ENCODE assay signal across 1 cellular context in the genomic region with DNA sequence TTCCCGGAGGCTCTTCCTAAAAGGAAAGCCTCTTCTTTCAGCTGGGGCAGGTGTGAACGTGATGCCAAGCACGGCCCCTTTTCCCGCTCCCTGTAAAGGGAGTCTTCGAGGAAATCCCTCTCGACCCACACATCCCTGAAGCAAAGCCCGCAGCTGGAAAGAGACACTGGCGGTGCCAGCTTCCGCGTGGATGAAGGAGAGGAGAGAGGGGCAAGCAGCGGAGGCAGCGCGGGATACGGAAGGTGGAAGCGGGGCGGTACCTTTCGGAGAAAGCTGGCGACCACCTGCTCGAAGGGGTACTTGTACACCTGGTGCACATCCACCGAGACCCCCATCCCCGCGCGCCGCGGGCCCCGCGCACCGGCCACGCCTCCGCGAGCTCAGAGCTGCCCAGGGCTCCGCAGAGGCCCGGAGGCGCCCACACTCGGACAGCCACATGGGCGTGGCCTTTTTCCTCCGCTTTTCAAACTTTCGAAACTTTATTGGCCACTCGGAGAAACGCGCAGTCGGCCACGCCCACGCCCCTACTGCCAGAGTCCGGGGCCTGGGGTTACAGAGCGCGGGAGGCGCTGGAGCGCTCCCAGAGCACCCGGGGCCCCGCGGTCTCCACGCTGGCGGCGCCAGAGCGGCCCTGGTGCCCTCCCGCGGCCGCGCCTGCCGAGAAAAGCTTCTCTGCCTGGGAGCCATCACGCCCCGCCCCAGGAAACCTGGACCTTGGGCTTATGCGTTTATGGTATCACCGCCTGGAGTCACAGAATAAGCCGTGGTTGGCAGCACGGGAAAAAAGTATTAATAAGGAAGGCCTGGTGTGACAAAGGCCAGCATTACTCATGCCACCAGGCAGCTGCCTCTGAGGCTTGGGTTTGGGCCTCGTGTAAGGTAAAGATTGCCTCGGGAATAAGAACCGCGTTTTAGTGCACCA.
TF ChIP-seq lines count a peak whose summit lies in the region.

A gene (minus strand): TSS at position 426 of the 922 bp plus-strand sequence. CDS start 91 bp downstream, at position 335.

TF ChIP-seq in HepG2, 621 proteins besides CTCF, POLR2A, EP300 and RAD21 (continued from another document):
- TF ChIP-seq, protein P1, sequence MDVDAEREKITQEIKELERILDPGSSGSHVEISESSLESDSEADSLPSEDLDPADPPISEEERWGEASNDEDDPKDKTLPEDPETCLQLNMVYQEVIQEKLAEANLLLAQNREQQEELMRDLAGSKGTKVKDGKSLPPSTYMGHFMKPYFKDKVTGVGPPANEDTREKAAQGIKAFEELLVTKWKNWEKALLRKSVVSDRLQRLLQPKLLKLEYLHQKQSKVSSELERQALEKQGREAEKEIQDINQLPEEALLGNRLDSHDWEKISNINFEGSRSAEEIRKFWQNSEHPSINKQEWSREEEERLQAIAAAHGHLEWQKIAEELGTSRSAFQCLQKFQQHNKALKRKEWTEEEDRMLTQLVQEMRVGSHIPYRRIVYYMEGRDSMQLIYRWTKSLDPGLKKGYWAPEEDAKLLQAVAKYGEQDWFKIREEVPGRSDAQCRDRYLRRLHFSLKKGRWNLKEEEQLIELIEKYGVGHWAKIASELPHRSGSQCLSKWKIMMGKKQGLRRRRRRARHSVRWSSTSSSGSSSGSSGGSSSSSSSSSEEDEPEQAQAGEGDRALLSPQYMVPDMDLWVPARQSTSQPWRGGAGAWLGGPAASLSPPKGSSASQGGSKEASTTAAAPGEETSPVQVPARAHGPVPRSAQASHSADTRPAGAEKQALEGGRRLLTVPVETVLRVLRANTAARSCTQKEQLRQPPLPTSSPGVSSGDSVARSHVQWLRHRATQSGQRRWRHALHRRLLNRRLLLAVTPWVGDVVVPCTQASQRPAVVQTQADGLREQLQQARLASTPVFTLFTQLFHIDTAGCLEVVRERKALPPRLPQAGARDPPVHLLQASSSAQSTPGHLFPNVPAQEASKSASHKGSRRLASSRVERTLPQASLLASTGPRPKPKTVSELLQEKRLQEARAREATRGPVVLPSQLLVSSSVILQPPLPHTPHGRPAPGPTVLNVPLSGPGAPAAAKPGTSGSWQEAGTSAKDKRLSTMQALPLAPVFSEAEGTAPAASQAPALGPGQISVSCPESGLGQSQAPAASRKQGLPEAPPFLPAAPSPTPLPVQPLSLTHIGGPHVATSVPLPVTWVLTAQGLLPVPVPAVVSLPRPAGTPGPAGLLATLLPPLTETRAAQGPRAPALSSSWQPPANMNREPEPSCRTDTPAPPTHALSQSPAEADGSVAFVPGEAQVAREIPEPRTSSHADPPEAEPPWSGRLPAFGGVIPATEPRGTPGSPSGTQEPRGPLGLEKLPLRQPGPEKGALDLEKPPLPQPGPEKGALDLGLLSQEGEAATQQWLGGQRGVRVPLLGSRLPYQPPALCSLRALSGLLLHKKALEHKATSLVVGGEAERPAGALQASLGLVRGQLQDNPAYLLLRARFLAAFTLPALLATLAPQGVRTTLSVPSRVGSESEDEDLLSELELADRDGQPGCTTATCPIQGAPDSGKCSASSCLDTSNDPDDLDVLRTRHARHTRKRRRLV (CRISPR knock-in tag; IDR thresholded peaks at IDR 0.05), result no peak
- 0 out of 2 replicates have a peak, but pooled peaks have one; percentile 5 for TF ChIP-seq ZNF549 (CRISPR knock-in tag; IDR thresholded peaks at IDR 0.05)
- TF ChIP-seq ELF1 (CRISPR knock-in tag; IDR thresholded peaks at IDR 0.05), result no peak
- TF ChIP-seq, protein P2, sequence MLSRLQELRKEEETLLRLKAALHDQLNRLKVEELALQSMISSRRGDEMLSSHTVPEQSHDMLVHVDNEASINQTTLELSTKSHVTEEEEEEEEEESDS (CRISPR knock-in tag; IDR thresholded peaks at IDR 0.05; ENCODE audit: borderline replicate concordance), result 0 out of 2 replicates have a peak, but pooled peaks have one; percentile 20
- peak; percentile 51 for TF ChIP-seq ZNF263 (CRISPR knock-in tag; IDR thresholded peaks at IDR 0.05)
- TF ChIP-seq, protein P3, sequence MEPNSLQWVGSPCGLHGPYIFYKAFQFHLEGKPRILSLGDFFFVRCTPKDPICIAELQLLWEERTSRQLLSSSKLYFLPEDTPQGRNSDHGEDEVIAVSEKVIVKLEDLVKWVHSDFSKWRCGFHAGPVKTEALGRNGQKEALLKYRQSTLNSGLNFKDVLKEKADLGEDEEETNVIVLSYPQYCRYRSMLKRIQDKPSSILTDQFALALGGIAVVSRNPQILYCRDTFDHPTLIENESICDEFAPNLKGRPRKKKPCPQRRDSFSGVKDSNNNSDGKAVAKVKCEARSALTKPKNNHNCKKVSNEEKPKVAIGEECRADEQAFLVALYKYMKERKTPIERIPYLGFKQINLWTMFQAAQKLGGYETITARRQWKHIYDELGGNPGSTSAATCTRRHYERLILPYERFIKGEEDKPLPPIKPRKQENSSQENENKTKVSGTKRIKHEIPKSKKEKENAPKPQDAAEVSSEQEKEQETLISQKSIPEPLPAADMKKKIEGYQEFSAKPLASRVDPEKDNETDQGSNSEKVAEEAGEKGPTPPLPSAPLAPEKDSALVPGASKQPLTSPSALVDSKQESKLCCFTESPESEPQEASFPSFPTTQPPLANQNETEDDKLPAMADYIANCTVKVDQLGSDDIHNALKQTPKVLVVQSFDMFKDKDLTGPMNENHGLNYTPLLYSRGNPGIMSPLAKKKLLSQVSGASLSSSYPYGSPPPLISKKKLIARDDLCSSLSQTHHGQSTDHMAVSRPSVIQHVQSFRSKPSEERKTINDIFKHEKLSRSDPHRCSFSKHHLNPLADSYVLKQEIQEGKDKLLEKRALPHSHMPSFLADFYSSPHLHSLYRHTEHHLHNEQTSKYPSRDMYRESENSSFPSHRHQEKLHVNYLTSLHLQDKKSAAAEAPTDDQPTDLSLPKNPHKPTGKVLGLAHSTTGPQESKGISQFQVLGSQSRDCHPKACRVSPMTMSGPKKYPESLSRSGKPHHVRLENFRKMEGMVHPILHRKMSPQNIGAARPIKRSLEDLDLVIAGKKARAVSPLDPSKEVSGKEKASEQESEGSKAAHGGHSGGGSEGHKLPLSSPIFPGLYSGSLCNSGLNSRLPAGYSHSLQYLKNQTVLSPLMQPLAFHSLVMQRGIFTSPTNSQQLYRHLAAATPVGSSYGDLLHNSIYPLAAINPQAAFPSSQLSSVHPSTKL (CRISPR knock-in tag; IDR thresholded peaks at IDR 0.05), result peak; percentile 81; the same call in 1 of the 2 replicates
- TF ChIP-seq ZNF136 (CRISPR knock-in tag; IDR thresholded peaks at IDR 0.05; ENCODE audit: low read depth), result 0 out of 2 replicates have a peak, but pooled peaks have one; percentile 30
- peak; percentile 74 for TF ChIP-seq PRPF4 (IDR thresholded peaks at IDR 0.05; ENCODE audit: low read depth, low read length, poor library complexity, severe bottlenecking)
- TF ChIP-seq, protein P4, sequence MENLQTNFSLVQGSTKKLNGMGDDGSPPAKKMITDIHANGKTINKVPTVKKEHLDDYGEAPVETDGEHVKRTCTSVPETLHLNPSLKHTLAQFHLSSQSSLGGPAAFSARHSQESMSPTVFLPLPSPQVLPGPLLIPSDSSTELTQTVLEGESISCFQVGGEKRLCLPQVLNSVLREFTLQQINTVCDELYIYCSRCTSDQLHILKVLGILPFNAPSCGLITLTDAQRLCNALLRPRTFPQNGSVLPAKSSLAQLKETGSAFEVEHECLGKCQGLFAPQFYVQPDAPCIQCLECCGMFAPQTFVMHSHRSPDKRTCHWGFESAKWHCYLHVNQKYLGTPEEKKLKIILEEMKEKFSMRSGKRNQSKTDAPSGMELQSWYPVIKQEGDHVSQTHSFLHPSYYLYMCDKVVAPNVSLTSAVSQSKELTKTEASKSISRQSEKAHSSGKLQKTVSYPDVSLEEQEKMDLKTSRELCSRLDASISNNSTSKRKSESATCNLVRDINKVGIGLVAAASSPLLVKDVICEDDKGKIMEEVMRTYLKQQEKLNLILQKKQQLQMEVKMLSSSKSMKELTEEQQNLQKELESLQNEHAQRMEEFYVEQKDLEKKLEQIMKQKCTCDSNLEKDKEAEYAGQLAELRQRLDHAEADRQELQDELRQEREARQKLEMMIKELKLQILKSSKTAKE (CRISPR knock-in tag; IDR thresholded peaks at IDR 0.05; ENCODE audit: borderline replicate concordance), result no peak
- no peak for TF ChIP-seq ZFP62 (CRISPR knock-in tag; IDR thresholded peaks at IDR 0.05)
- TF ChIP-seq, protein P5, sequence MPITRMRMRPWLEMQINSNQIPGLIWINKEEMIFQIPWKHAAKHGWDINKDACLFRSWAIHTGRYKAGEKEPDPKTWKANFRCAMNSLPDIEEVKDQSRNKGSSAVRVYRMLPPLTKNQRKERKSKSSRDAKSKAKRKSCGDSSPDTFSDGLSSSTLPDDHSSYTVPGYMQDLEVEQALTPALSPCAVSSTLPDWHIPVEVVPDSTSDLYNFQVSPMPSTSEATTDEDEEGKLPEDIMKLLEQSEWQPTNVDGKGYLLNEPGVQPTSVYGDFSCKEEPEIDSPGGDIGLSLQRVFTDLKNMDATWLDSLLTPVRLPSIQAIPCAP (CRISPR knock-in tag; IDR thresholded peaks at IDR 0.05; ENCODE audit: low read depth), result no peak
- TF ChIP-seq HDAC2 (CRISPR knock-in tag; IDR thresholded peaks at IDR 0.05), result peak; percentile 60; the same call in 1 of the 2 replicates
- TF ChIP-seq NFKB2 (CRISPR knock-in tag; IDR thresholded peaks at IDR 0.05; ENCODE audit: borderline replicate concordance), result peak; percentile 66; the same call in 1 of the 2 replicates
- no peak for TF ChIP-seq NFIC (IDR thresholded peaks at IDR 0.05; ENCODE audit: low read length)
- TF ChIP-seq ZMYM2 (CRISPR knock-in tag; IDR thresholded peaks at IDR 0.05), result 0 out of 2 replicates have a peak, but pooled peaks have one; percentile 20
- 0 out of 2 replicates have a peak, but pooled peaks have one; percentile 20 for TF ChIP-seq ZNF7 (CRISPR knock-in tag; IDR thresholded peaks at IDR 0.05)
- TF ChIP-seq TMF1 (CRISPR knock-in tag; IDR thresholded peaks at IDR 0.05; ENCODE audit: low read depth), result 0 out of 2 replicates have a peak, but pooled peaks have one; percentile 57
- TF ChIP-seq ZNF703 (CRISPR knock-in tag; IDR thresholded peaks at IDR 0.05; ENCODE audit: borderline replicate concordance), result peak; percentile 80; the same call in 1 of the 2 replicates
- TF ChIP-seq ZNF235 (CRISPR knock-in tag; IDR thresholded peaks at IDR 0.05; ENCODE audit: borderline replicate concordance), result no peak
- TF ChIP-seq NBN (conservative IDR thresholded peaks at IDR 0.05), result no peak
- 0 out of 2 replicates have a peak, but pooled peaks have one; percentile 11 for TF ChIP-seq CHD2 (IDR thresholded peaks at IDR 0.05; ENCODE audit: low read depth, low read length)
- no peak for TF ChIP-seq ZNF572 (CRISPR knock-in tag; IDR thresholded peaks at IDR 0.05)
- peak; percentile 86 for TF ChIP-seq YEATS2 (CRISPR knock-in tag; IDR thresholded peaks at IDR 0.05; ENCODE audit: borderline replicate concordance)
- TF ChIP-seq, protein P6, sequence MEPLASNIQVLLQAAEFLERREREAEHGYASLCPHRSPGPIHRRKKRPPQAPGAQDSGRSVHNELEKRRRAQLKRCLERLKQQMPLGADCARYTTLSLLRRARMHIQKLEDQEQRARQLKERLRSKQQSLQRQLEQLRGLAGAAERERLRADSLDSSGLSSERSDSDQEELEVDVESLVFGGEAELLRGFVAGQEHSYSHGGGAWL (CRISPR knock-in tag; IDR thresholded peaks at IDR 0.05), result peak; percentile 73
- TF ChIP-seq ZNF850 (CRISPR knock-in tag; conservative IDR thresholded peaks at IDR 0.05), result 0 out of 2 replicates have a peak, but pooled peaks have one; percentile 79
- 0 out of 2 replicates have a peak, but pooled peaks have one; percentile 21 for TF ChIP-seq ZIK1 (CRISPR knock-in tag; IDR thresholded peaks at IDR 0.05; ENCODE audit: borderline replicate concordance, low read depth)
- TF ChIP-seq HOXA7 (CRISPR knock-in tag; IDR thresholded peaks at IDR 0.05), result no peak
- TF ChIP-seq KDM1A (CRISPR knock-in tag; IDR thresholded peaks at IDR 0.05), result peak; percentile 48; the same call in 1 of the 2 replicates
- TF ChIP-seq SALL2 (CRISPR knock-in tag; IDR thresholded peaks at IDR 0.05), result peak; percentile 53; the same call in 1 of the 2 replicates
- no peak for TF ChIP-seq HES4 (CRISPR knock-in tag; IDR thresholded peaks at IDR 0.05; ENCODE audit: borderline replicate concordance)
- peak; percentile 82; the same call in 1 of the 2 replicates for TF ChIP-seq GABPB1 (CRISPR knock-in tag; IDR thresholded peaks at IDR 0.05)
- TF ChIP-seq ONECUT2 (CRISPR knock-in tag; IDR thresholded peaks at IDR 0.05), result no peak
- TF ChIP-seq, protein P7, sequence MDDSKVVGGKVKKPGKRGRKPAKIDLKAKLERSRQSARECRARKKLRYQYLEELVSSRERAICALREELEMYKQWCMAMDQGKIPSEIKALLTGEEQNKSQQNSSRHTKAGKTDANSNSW (CRISPR knock-in tag; IDR thresholded peaks at IDR 0.05; ENCODE audit: borderline replicate concordance), result 0 out of 2 replicates have a peak, but pooled peaks have one; percentile 64
TF ChIP-seq in HepG2: peak in this region for 274.
